Comparison of ENCODE assay signal across 14 cellular contexts in the genomic region with DNA sequence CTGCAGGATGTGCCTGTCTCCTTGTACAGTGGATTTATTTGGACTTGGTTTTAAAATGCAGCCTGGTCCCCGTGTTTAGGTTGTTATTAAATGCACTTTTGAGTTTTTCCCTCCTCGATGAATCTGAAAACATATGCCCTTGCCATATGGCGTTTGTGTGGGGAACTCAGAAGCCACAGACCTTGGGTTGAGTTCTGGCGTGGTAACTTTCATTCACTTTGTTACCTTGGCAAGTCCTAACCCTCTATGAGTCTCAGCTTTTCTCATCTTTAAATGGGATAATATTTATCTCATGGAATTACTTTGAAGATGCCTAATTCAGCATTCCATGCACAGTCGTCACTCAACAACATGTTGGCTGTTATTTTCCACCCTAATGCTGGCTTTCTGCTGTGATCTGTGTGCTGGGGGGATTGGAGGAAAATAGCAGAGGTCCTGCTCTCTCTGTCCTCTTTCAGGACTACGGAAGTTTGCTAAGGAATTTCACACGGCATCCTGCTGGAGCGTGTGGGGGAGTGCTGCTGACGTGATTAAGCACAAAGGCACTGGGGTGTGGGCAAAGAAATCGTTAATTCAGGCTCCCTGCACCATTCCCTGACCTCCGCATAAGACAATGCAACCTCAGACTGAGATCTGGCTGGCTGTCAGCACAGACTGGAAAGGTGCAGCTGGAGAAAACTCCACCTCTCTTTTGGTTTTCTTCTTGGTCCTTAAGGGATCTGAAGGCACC.
DNase-seq lines count a peak whose midpoint lies in the region; ATAC-seq, FAIRE-seq and TF ChIP-seq lines count a peak whose summit lies in the region.
"Had no signal": no experiment of that assay in that cellular context is flagged by ENCODE, and none has a peak within 500 bp of the region (broad histone marks: within the 10 kb centered on the region; RNA-seq: fewer than 3 reads in every experiment).

No MANE protein-coding gene starts in this region.

- POLR2A ChIA-PET in naive thymus-derived CD8-positive, alpha-beta T cell (lab: Charles Lee): interaction anchor here (1.5 kb wide), 1 partner anchor 142 kb away, joined by 3 read pairs; no protein-coding TSS in a partner anchor

- no peaks in the 10 kb centered on the region for H3K9me3 ChIP-seq in astrocyte (ENCODE audit: insufficient read depth, low read depth, low read length)
- H3K9me3 ChIP-seq: sigmoid colon, testis had no signal

- peak overlapping the region; percentile 5 for H2AFZ ChIP-seq in astrocyte (ENCODE audit: low read depth, low read length)

- no peak for TF ChIP-seq CTCF in astrocyte (IDR thresholded peaks at IDR 0.05; ENCODE audit: insufficient read depth, low read depth, low read length)

- peaks cover 18% of the 10 kb centered on the region for H3K36me3 Mint-ChIP-seq in astrocyte (ENCODE audit: low read depth, unreplicated experiment)
- peaks cover 0 to 2% (median 0%) of the 10 kb centered on the region in 3 donors for H3K36me3 Mint-ChIP-seq in naive thymus-derived CD8-positive, alpha-beta T cell

- no peaks in the 10 kb centered on the region for H3K36me3 ChIP-seq in astrocyte (ENCODE audit: insufficient read depth, low read length)

- H3K4me3 Mint-ChIP-seq in astrocyte (ENCODE audit: unreplicated experiment): no peak overlapping the region
- H3K4me3 Mint-ChIP-seq in naive thymus-derived CD8-positive, alpha-beta T cell: peak overlapping the region in 9 of 10 donors; percentile 51 to 86 (median 77)
- H3K4me3 Mint-ChIP-seq: activated naive CD8-positive, alpha-beta T cell treated with anti-CD3 and anti-CD28 coated beads, Interleukin-2, amount 10 ng/mL, durations not matched to agents 7 days and 5 days had no signal

- H3K4me2 ChIP-seq in astrocyte (ENCODE audit: low read length): peak overlapping the region; percentile 59

- peaks cover 14% of the 10 kb centered on the region for H3K4me1 ChIP-seq in astrocyte (ENCODE audit: insufficient read depth, low read length)
- H3K4me1 ChIP-seq: foreskin keratinocyte had no signal

- H3K27me3 ChIP-seq in astrocyte (ENCODE audit: insufficient read depth, low read length): no peaks in the 10 kb centered on the region
- H3K27me3 ChIP-seq: foreskin keratinocyte, sigmoid colon, testis had no signal

- ATAC-seq in naive thymus-derived CD8-positive, alpha-beta T cell: no peak
- ATAC-seq in GM18505 (IDR thresholded peaks at IDR 0.05; ENCODE audit: unreplicated experiment): no peak
- ATAC-seq: foreskin keratinocyte had no signal

- H3K9me3 Mint-ChIP-seq in astrocyte (ENCODE audit: unreplicated experiment): peaks cover 2% of the 10 kb centered on the region
- H3K9me3 Mint-ChIP-seq in naive thymus-derived CD8-positive, alpha-beta T cell: peaks cover 0 to 4% (median 0%) of the 10 kb centered on the region in 9 donors
- H3K9me3 Mint-ChIP-seq: activated naive CD8-positive, alpha-beta T cell treated with anti-CD3 and anti-CD28 coated beads, Interleukin-2, amount 10 ng/mL, durations not matched to agents 7 days and 5 days had no signal

- DNase-seq in DMS 273 treated with DMSO at 0.1 percent for 48 hours (lab: John Stamatoyannopoulos, UW) (peak; percentile 76), NCI-H1694 treated with DMSO at 0.1 percent for 48 hours (lab: John Stamatoyannopoulos, UW) (peak; percentile 59), astrocyte (ENCODE audit: low read depth) (peak; percentile 75), H54 (ENCODE audit: insufficient read length, low spot score) (no peak)
- DNase-seq in naive thymus-derived CD8-positive, alpha-beta T cell: no peak
- DNase-seq in stimulated activated CD4-positive, alpha-beta T cell treated with anti-CD3 and anti-CD28 coated beads, Interleukin-1b, Interleukin-23, amount 100 ng/mL, for 48 hours: no peak
- DNase-seq in effector CD8-positive, alpha-beta T cell (lab: John Stamatoyannopoulos, UW): no peak
- DNase-seq: activated CD4-positive, alpha-beta T cell treated with anti-CD3 and anti-CD28 coated beads for 4 hours; activated naive CD8-positive, alpha-beta T cell treated with anti-CD3 and anti-CD28 coated beads, Interleukin-2, amount 10 ng/mL, durations not matched to agents 7 days and 5 days; foreskin keratinocyte; sigmoid colon; testis had no signal

- no peak overlapping the region for H3K27ac ChIP-seq in astrocyte (ENCODE audit: low read depth, low read length)
- H3K27ac ChIP-seq: foreskin keratinocyte, sigmoid colon, testis had no signal

- no peaks in the 10 kb centered on the region for H3K27me3 Mint-ChIP-seq in astrocyte (ENCODE audit: low read depth, unreplicated experiment)
- H3K27me3 Mint-ChIP-seq in naive thymus-derived CD8-positive, alpha-beta T cell: no peaks in the 10 kb centered on the region
- H3K27me3 Mint-ChIP-seq: activated naive CD8-positive, alpha-beta T cell treated with anti-CD3 and anti-CD28 coated beads, Interleukin-2, amount 10 ng/mL, durations not matched to agents 7 days and 5 days had no signal

- TF ChIP-seq POLR2A in H54 (IDR thresholded peaks at IDR 0.05; ENCODE audit: low read depth, low read length) (no peak), GM18505 (IDR thresholded peaks at IDR 0.05; ENCODE audit: borderline replicate concordance, extremely low read depth, insufficient read depth, insufficient read length) (no peak)

- H4K20me1 ChIP-seq in astrocyte (ENCODE audit: insufficient read depth, low read length): no peaks in the 10 kb centered on the region

- H3K4me3 ChIP-seq in astrocyte (ENCODE audit: insufficient read depth, low read depth, low read length): no peak overlapping the region
- H3K4me3 ChIP-seq: sigmoid colon, testis had no signal

- peak overlapping the region; percentile 30 for H3K9ac ChIP-seq in astrocyte (ENCODE audit: low read length)

- H3K79me2 ChIP-seq in astrocyte (ENCODE audit: insufficient read depth, low read length): no peaks in the 10 kb centered on the region

- peaks cover 52% of the 10 kb centered on the region for H3K4me1 Mint-ChIP-seq in astrocyte (ENCODE audit: low read depth, unreplicated experiment)
- peaks cover 38 to 91% (median 70%) of the 10 kb centered on the region in 4 donors for H3K4me1 Mint-ChIP-seq in naive thymus-derived CD8-positive, alpha-beta T cell

- peak overlapping the region; percentile 72 for H3K27ac Mint-ChIP-seq in astrocyte (ENCODE audit: unreplicated experiment)
- peak overlapping the region; percentile 71 to 96 (median 90) for H3K27ac Mint-ChIP-seq in naive thymus-derived CD8-positive, alpha-beta T cell
- H3K27ac Mint-ChIP-seq: activated naive CD8-positive, alpha-beta T cell treated with anti-CD3 and anti-CD28 coated beads, Interleukin-2, amount 10 ng/mL, durations not matched to agents 7 days and 5 days had no signal

- FAIRE-seq in astrocyte (lab: Jason Lieb, UNC) (no peak), H54 (lab: Jason Lieb, UNC) (no peak)
- FAIRE-seq: islet of Langerhans had no signal

Comparison
In these comparisons a context has a peak if more than half of its experiments do, and no peak if none do; other contexts are left out.
1. DNase-seq: peak in DMS 273 treated with DMSO at 0.1 percent for 48 hours (single experiment), NCI-H1694 treated with DMSO at 0.1 percent for 48 hours (single experiment) and astrocyte (single experiment); none in naive thymus-derived CD8-positive, alpha-beta T cell (0 of 10), H54 (single experiment), stimulated activated CD4-positive, alpha-beta T cell treated with anti-CD3 and anti-CD28 coated beads, Interleukin-1b, Interleukin-23, amount 100 ng/mL, for 48 hours (single experiment) and effector CD8-positive, alpha-beta T cell (single experiment).